9 cellular contexts compared by ENCODE assay signal in genomic region chr3:16311960-16312451, GRCh38. TPM values are rescaled to one million over a fixed set of nuclear protein-coding genes. Genes with fewer than 3 reads are reported as not detected.
DNase-seq lines count a peak whose midpoint lies in the region; ATAC-seq, FAIRE-seq and TF ChIP-seq lines count a peak whose summit lies in the region.
"Had no signal": no experiment of that assay in that cellular context is flagged by ENCODE, and none has a peak within 500 bp of the region (broad histone marks: within the 10 kb centered on the region; RNA-seq: fewer than 3 reads in every experiment).

No MANE protein-coding gene starts in this region.

- TF ChIP-seq CTCF in kidney (IDR thresholded peaks at IDR 0.05; ENCODE audit: borderline replicate concordance, extremely low read depth, insufficient read depth): no peak

- no peak overlapping the region for H3K27ac ChIP-seq in kidney (ENCODE audit: low read depth in 2 of 2, low read length in 2 of 2)
- H3K27ac ChIP-seq: body of pancreas had no signal

- H3K9ac ChIP-seq in kidney (ENCODE audit: low read length in 2 of 2): no peak overlapping the region

- intact Hi-C loops in kidney (cut with DNase I): no loop called here

- H3K27me3 Mint-ChIP-seq in activated T-cell treated with anti-CD3 and anti-CD28 coated beads, Interleukin-2, amount 50 U/mL, for 24 hours: no peaks in the 10 kb centered on the region

- H3K4me3 Mint-ChIP-seq in activated T-cell treated with anti-CD3 and anti-CD28 coated beads, Interleukin-2, amount 50 U/mL, for 24 hours: peak overlapping the region; percentile 56

- H3K36me3 Mint-ChIP-seq in activated T-cell treated with anti-CD3 and anti-CD28 coated beads, Interleukin-2, amount 50 U/mL, for 24 hours (ENCODE audit: low read depth): peaks cover 93% of the 10 kb centered on the region

- H3K36me3 ChIP-seq in kidney (ENCODE audit: control insufficient read depth in 1 of 2, insufficient read depth in 2 of 2, low read length in 2 of 2): peaks cover 16 to 30% of the 10 kb centered on the region in 2 donors

- ATAC-seq in GM19328 (IDR thresholded peaks at IDR 0.05; ENCODE audit: unreplicated experiment) (peak; percentile 44), HG03520 (IDR thresholded peaks at IDR 0.05; ENCODE audit: unreplicated experiment) (peak; percentile 54)
- ATAC-seq: body of pancreas had no signal

- no peaks in the 10 kb centered on the region for H3K9me3 Mint-ChIP-seq in activated T-cell treated with anti-CD3 and anti-CD28 coated beads, Interleukin-2, amount 50 U/mL, for 24 hours

- no peaks in the 10 kb centered on the region for H3K4me1 ChIP-seq in kidney (ENCODE audit: control insufficient read depth in 1 of 2, insufficient read depth in 1 of 2, low read depth in 1 of 2, low read length in 2 of 2)
- H3K4me1 ChIP-seq: body of pancreas had no signal

- H3K4me1 Mint-ChIP-seq in activated T-cell treated with anti-CD3 and anti-CD28 coated beads, Interleukin-2, amount 50 U/mL, for 24 hours (ENCODE audit: low read depth): peaks cover 93% of the 10 kb centered on the region

- H3K4me3 ChIP-seq in kidney (ENCODE audit: low read length in 2 of 2): no peak overlapping the region
- H3K4me3 ChIP-seq: body of pancreas had no signal

- no peak for FAIRE-seq in kidney (lab: Jason Lieb, UNC)

- peak overlapping the region; percentile 91 for H3K27ac Mint-ChIP-seq in activated T-cell treated with anti-CD3 and anti-CD28 coated beads, Interleukin-2, amount 50 U/mL, for 24 hours

- DNase-seq in AG20443 (ENCODE audit: low spot score): peak; percentile 77
- peak; percentile 55 for DNase-seq in activated T-cell treated with anti-CD3 and anti-CD28 coated beads, Interleukin-2, amount 50 U/mL, for 24 hours
- peak; percentile 52 for DNase-seq in kidney
- DNase-seq in amniotic stem cell (lab: John Stamatoyannopoulos, UW): no peak
- DNase-seq in anterior cingulate cortex (lab: John Stamatoyannopoulos, UW): no peak
- no peak for DNase-seq in COLO829 (ENCODE audit: low spot score)

- no peaks in the 10 kb centered on the region for H3K9me3 ChIP-seq in kidney (ENCODE audit: control insufficient read depth in 1 of 2, low read length in 2 of 2)
- H3K9me3 ChIP-seq: body of pancreas had no signal

RNA-seq across cellular contexts. Expression of gene OXNAD1, which starts 47.0 kb away (rescaled TPM):
- 17.3 TPM for total RNA-seq in kidney
- polyA plus RNA-seq in kidney (ENCODE audit: insufficient read depth, low read depth, low replicate concordance): 12.7 TPM

RNA-seq across cellular contexts. Expression of gene DPH3, which starts 47.3 kb away (rescaled TPM):
- 19.3 TPM for total RNA-seq in kidney
- 16.3 TPM for polyA plus RNA-seq in kidney (ENCODE audit: insufficient read depth, low read depth, low replicate concordance)

Comparison
In these comparisons a context has a peak if more than half of its experiments do, and no peak if none do; other contexts are left out.
1. DNase-seq: peak in AG20443 (single experiment), activated T-cell treated with anti-CD3 and anti-CD28 coated beads, Interleukin-2, amount 50 U/mL, for 24 hours (single experiment) and kidney (single experiment); none in amniotic stem cell (single experiment), anterior cingulate cortex (0 of 58) and COLO829 (single experiment).